Comparison of ENCODE assay signal across 20 cellular contexts in genomic region chr2:204003276-204003985, GRCh38.
DNase-seq lines count a peak whose midpoint lies in the region; ATAC-seq and TF ChIP-seq lines count a peak whose summit lies in the region.
"Had no signal": no experiment of that assay in that cellular context is flagged by ENCODE, and none has a peak within 500 bp of the region (broad histone marks: within the 10 kb centered on the region; RNA-seq: fewer than 3 reads in every experiment).

No MANE protein-coding gene starts in this region.

- peaks cover 96% of the 10 kb centered on the region for H3K4me1 Mint-ChIP-seq in activated naive CD4-positive, alpha-beta T cell treated with anti-CD3 and anti-CD28 coated beads for 36 hours (ENCODE audit: low read depth)
- peaks cover 87% of the 10 kb centered on the region for H3K4me1 Mint-ChIP-seq in CD8-positive, alpha-beta T cell (ENCODE audit: low read depth)
- H3K4me1 Mint-ChIP-seq in T-helper 17 cell, result peaks cover 61% of the 10 kb centered on the region
- peaks cover 73% of the 10 kb centered on the region for H3K4me1 Mint-ChIP-seq in stimulated activated effector memory CD8-positive, alpha-beta T cell treated with anti-CD3 and anti-CD28 coated beads, Interleukin-12 subunit alpha, Interleukin-12 subunit beta, amount 100 ng/mL, for 72 hours

- DNase-seq in activated naive CD4-positive, alpha-beta T cell treated with anti-CD3 and anti-CD28 coated beads for 36 hours, result no peak
- DNase-seq in activated naive CD4-positive, alpha-beta T cell treated with Interleukin-2 at 50 U/mL for 16 hours, result no peak
- no peak for DNase-seq in CD8-positive, alpha-beta T cell
- DNase-seq in T-helper 17 cell (no peak), NCI-H226 (no peak)
- DNase-seq in stimulated activated effector memory CD8-positive, alpha-beta T cell treated with anti-CD3 and anti-CD28 coated beads, Interleukin-12 subunit alpha, Interleukin-12 subunit beta, amount 100 ng/mL, for 72 hours (ENCODE audit: low spot score in 2 of 2), result no peak
- DNase-seq: Caco-2; CD4-positive, alpha-beta T cell; DMS 273 treated with DMSO at 0.1 percent for 48 hours; DND-41; H7; Karpas-422; NCI-H1694 treated with DMSO at 0.1 percent for 48 hours; NCI-H2081 treated with DMSO at 0.1 percent for 48 hours; NCI-H2171 treated with DMSO at 0.1 percent for 48 hours; NCI-H446; NCI-H526; Peyer's patch had no signal

- intact Hi-C loops in activated naive CD4-positive, alpha-beta T cell treated with anti-CD3 and anti-CD28 coated beads for 36 hours (cut with micrococcal nuclease), result no loop called here
- intact Hi-C loops in CD8-positive, alpha-beta T cell (cut with DNase I, micrococcal nuclease), result no loop called here

- H3K9me3 ChIP-seq in CD8-positive, alpha-beta T cell (ENCODE audit: low read length), result no peaks in the 10 kb centered on the region
- no peaks in the 10 kb centered on the region for H3K9me3 ChIP-seq in T-helper 17 cell (ENCODE audit: control insufficient read depth, low read length, poor library complexity, severe bottlenecking)
- H3K9me3 ChIP-seq: Caco-2, Peyer's patch had no signal

- H3K36me3 ChIP-seq in CD8-positive, alpha-beta T cell (ENCODE audit: insufficient read depth, low read length), result no peaks in the 10 kb centered on the region
- H3K36me3 ChIP-seq: Peyer's patch had no signal

- H3K4me3 ChIP-seq in CD8-positive, alpha-beta T cell (ENCODE audit: low read depth, low read length), result no peak overlapping the region
- H3K4me3 ChIP-seq: GM12878, Peyer's patch had no signal

- H3K27me3 ChIP-seq in CD8-positive, alpha-beta T cell (ENCODE audit: insufficient read depth, low read length), result no peaks in the 10 kb centered on the region
- H3K27me3 ChIP-seq: Peyer's patch had no signal

- no peak overlapping the region for H3K27ac ChIP-seq in CD8-positive, alpha-beta T cell (ENCODE audit: low read depth, low read length)
- H3K27ac ChIP-seq: Peyer's patch had no signal

- POLR2A ChIA-PET in CD8-positive, alpha-beta T cell (lab: Charles Lee), result no interaction called here

- peak overlapping the region; percentile 96 for H3K27ac Mint-ChIP-seq in activated naive CD4-positive, alpha-beta T cell treated with anti-CD3 and anti-CD28 coated beads for 36 hours
- H3K27ac Mint-ChIP-seq in CD8-positive, alpha-beta T cell, result peak overlapping the region; percentile 16
- peak overlapping the region; percentile 27 for H3K27ac Mint-ChIP-seq in T-helper 17 cell
- H3K27ac Mint-ChIP-seq in stimulated activated effector memory CD8-positive, alpha-beta T cell treated with anti-CD3 and anti-CD28 coated beads, Interleukin-12 subunit alpha, Interleukin-12 subunit beta, amount 100 ng/mL, for 72 hours, result no peak overlapping the region
- H3K27ac Mint-ChIP-seq: CD4-positive, alpha-beta T cell had no signal

- no peaks in the 10 kb centered on the region for H3K27me3 Mint-ChIP-seq in activated naive CD4-positive, alpha-beta T cell treated with anti-CD3 and anti-CD28 coated beads for 36 hours (ENCODE audit: low read depth)
- H3K27me3 Mint-ChIP-seq in CD8-positive, alpha-beta T cell (ENCODE audit: low read depth), result no peaks in the 10 kb centered on the region
- H3K27me3 Mint-ChIP-seq in T-helper 17 cell, result no peaks in the 10 kb centered on the region
- H3K27me3 Mint-ChIP-seq: CD4-positive, alpha-beta T cell had no signal

- no peak for ATAC-seq in CD8-positive, alpha-beta T cell
- ATAC-seq in T-helper 17 cell, result no peak
- peak; percentile 61 for ATAC-seq in stimulated activated effector memory CD8-positive, alpha-beta T cell treated with anti-CD3 and anti-CD28 coated beads, Interleukin-12 subunit alpha, Interleukin-12 subunit beta, amount 100 ng/mL, for 72 hours
- no peak for ATAC-seq in GM18909 (IDR thresholded peaks at IDR 0.05; ENCODE audit: poor library complexity, unreplicated experiment)
- ATAC-seq: GM12878 had no signal

- peaks cover 18% of the 10 kb centered on the region for H3K36me3 Mint-ChIP-seq in activated naive CD4-positive, alpha-beta T cell treated with anti-CD3 and anti-CD28 coated beads for 36 hours (ENCODE audit: low read depth)
- no peaks in the 10 kb centered on the region for H3K36me3 Mint-ChIP-seq in CD8-positive, alpha-beta T cell
- peaks cover 4% of the 10 kb centered on the region for H3K36me3 Mint-ChIP-seq in T-helper 17 cell (ENCODE audit: low read depth)
- H3K36me3 Mint-ChIP-seq in stimulated activated effector memory CD8-positive, alpha-beta T cell treated with anti-CD3 and anti-CD28 coated beads, Interleukin-12 subunit alpha, Interleukin-12 subunit beta, amount 100 ng/mL, for 72 hours, result no peaks in the 10 kb centered on the region

- H3K4me1 ChIP-seq in CD8-positive, alpha-beta T cell (ENCODE audit: insufficient read depth, low read length), result peaks cover 28% of the 10 kb centered on the region
- H3K4me1 ChIP-seq: Caco-2 had no signal

- H3K9me3 Mint-ChIP-seq in activated naive CD4-positive, alpha-beta T cell treated with anti-CD3 and anti-CD28 coated beads for 36 hours, result peaks cover 18% of the 10 kb centered on the region
- peaks cover 9% of the 10 kb centered on the region for H3K9me3 Mint-ChIP-seq in CD8-positive, alpha-beta T cell
- H3K9me3 Mint-ChIP-seq in stimulated activated effector memory CD8-positive, alpha-beta T cell treated with anti-CD3 and anti-CD28 coated beads, Interleukin-12 subunit alpha, Interleukin-12 subunit beta, amount 100 ng/mL, for 72 hours, result peaks cover 6% of the 10 kb centered on the region
- H3K9me3 Mint-ChIP-seq: CD4-positive, alpha-beta T cell had no signal

- no peak overlapping the region for H3K4me3 Mint-ChIP-seq in activated naive CD4-positive, alpha-beta T cell treated with anti-CD3 and anti-CD28 coated beads for 36 hours
- no peak overlapping the region for H3K4me3 Mint-ChIP-seq in CD8-positive, alpha-beta T cell
- peak overlapping the region; percentile 3 for H3K4me3 Mint-ChIP-seq in T-helper 17 cell
- no peak overlapping the region for H3K4me3 Mint-ChIP-seq in stimulated activated effector memory CD8-positive, alpha-beta T cell treated with anti-CD3 and anti-CD28 coated beads, Interleukin-12 subunit alpha, Interleukin-12 subunit beta, amount 100 ng/mL, for 72 hours

- CTCF ChIA-PET in activated naive CD4-positive, alpha-beta T cell treated with anti-CD3 and anti-CD28 coated beads for 36 hours (lab: Charles Lee), result interaction anchor here (0.6 to 1.4 kb wide), 6 partner anchors 8 to 68 kb away, joined by 3 to 4 read pairs (median 3); no protein-coding TSS in a partner anchor
- CTCF ChIA-PET in CD8-positive, alpha-beta T cell (lab: Charles Lee), result interaction anchor here (1.0 kb wide), 1 partner anchor 25 kb away, joined by 3 read pairs; no protein-coding TSS in a partner anchor

- no peak for TF ChIP-seq CTCF in CD8-positive, alpha-beta T cell (IDR thresholded peaks at IDR 0.05)
